In the genomic region with DNA sequence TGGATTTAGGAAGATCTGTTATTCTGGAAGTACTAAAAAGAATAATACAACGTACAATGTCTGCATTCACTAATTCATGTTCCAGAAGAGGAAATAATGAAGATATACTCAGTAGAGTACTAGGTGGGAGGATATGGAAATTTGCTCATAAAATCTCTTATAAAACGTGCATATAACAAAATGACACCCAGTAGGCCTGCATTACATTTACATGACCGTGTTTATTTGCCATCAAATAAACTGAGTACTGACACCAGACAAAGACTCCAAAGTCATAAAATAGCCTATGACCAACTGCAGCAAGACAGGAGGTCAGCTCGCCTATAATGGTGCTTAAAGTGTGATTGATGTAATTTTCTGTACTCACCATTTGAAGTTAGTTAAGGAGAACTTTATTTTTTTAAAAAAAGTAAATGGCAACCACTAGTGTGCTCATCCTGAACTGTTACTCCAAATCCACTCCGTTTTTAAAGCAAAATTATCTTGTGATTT, we compare ENCODE assay signal across 1 cellular context.
TF ChIP-seq lines count a peak whose summit lies in the region.

No MANE protein-coding gene starts in this region.

TF ChIP-seq in GM23338, 12 proteins besides CTCF, POLR2A, EP300 and RAD21 (continued from another document):
- TF ChIP-seq, protein P1, sequence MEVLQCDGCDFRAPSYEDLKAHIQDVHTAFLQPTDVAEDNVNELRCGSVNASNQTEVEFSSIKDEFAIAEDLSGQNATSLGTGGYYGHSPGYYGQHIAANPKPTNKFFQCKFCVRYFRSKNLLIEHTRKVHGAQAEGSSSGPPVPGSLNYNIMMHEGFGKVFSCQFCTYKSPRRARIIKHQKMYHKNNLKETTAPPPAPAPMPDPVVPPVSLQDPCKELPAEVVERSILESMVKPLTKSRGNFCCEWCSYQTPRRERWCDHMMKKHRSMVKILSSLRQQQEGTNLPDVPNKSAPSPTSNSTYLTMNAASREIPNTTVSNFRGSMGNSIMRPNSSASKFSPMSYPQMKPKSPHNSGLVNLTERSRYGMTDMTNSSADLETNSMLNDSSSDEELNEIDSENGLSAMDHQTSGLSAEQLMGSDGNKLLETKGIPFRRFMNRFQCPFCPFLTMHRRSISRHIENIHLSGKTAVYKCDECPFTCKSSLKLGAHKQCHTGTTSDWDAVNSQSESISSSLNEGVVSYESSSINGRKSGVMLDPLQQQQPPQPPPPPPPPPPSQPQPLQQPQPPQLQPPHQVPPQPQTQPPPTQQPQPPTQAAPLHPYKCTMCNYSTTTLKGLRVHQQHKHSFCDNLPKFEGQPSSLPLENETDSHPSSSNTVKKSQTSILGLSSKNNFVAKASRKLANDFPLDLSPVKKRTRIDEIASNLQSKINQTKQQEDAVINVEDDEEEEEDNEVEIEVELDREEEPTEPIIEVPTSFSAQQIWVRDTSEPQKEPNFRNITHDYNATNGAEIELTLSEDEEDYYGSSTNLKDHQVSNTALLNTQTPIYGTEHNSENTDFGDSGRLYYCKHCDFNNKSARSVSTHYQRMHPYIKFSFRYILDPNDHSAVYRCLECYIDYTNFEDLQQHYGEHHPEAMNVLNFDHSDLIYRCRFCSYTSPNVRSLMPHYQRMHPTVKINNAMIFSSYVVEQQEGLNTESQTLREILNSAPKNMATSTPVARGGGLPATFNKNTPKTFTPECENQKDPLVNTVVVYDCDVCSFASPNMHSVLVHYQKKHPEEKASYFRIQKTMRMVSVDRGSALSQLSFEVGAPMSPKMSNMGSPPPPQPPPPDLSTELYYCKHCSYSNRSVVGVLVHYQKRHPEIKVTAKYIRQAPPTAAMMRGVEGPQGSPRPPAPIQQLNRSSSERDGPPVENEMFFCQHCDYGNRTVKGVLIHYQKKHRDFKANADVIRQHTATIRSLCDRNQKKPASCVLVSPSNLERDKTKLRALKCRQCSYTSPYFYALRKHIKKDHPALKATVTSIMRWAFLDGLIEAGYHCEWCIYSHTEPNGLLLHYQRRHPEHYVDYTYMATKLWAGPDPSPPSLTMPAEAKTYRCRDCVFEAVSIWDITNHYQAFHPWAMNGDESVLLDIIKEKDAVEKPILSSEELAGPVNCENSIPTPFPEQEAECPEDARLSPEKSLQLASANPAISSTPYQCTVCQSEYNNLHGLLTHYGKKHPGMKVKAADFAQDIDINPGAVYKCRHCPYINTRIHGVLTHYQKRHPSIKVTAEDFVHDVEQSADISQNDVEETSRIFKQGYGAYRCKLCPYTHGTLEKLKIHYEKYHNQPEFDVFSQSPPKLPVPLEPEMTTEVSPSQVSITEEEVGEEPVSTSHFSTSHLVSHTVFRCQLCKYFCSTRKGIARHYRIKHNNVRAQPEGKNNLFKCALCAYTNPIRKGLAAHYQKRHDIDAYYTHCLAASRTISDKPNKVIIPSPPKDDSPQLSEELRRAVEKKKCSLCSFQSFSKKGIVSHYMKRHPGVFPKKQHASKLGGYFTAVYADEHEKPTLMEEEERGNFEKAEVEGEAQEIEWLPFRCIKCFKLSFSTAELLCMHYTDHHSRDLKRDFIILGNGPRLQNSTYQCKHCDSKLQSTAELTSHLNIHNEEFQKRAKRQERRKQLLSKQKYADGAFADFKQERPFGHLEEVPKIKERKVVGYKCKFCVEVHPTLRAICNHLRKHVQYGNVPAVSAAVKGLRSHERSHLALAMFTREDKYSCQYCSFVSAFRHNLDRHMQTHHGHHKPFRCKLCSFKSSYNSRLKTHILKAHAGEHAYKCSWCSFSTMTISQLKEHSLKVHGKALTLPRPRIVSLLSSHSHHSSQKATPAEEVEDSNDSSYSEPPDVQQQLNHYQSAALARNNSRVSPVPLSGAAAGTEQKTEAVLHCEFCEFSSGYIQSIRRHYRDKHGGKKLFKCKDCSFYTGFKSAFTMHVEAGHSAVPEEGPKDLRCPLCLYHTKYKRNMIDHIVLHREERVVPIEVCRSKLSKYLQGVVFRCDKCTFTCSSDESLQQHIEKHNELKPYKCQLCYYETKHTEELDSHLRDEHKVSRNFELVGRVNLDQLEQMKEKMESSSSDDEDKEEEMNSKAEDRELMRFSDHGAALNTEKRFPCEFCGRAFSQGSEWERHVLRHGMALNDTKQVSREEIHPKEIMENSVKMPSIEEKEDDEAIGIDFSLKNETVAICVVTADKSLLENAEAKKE (CRISPR knock-in tag; IDR thresholded peaks at IDR 0.05) = no peak
- TF ChIP-seq STAT1 (IDR thresholded peaks at IDR 0.05; ENCODE audit: unreplicated experiment) (no peak), JUNB (IDR thresholded peaks at IDR 0.05; ENCODE audit: unreplicated experiment) (no peak), EZH2phosphoT487 (IDR thresholded peaks at IDR 0.05; ENCODE audit: unreplicated experiment) (no peak), POLR2AphosphoS5 (IDR thresholded peaks at IDR 0.05; ENCODE audit: low read depth) (no peak), EZH2 (IDR thresholded peaks at IDR 0.05; ENCODE audit: low read depth, unreplicated experiment) (no peak), NANOG (IDR thresholded peaks at IDR 0.05; ENCODE audit: borderline replicate concordance) (no peak), CREB1 (CRISPR knock-in tag; IDR thresholded peaks at IDR 0.05; ENCODE audit: low read depth) (no peak)
- TF ChIP-seq, protein P2, sequence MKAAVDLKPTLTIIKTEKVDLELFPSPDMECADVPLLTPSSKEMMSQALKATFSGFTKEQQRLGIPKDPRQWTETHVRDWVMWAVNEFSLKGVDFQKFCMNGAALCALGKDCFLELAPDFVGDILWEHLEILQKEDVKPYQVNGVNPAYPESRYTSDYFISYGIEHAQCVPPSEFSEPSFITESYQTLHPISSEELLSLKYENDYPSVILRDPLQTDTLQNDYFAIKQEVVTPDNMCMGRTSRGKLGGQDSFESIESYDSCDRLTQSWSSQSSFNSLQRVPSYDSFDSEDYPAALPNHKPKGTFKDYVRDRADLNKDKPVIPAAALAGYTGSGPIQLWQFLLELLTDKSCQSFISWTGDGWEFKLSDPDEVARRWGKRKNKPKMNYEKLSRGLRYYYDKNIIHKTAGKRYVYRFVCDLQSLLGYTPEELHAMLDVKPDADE (IDR thresholded peaks at IDR 0.05) = no peak
